1 cellular context compared by ENCODE assay signal in the genomic region with DNA sequence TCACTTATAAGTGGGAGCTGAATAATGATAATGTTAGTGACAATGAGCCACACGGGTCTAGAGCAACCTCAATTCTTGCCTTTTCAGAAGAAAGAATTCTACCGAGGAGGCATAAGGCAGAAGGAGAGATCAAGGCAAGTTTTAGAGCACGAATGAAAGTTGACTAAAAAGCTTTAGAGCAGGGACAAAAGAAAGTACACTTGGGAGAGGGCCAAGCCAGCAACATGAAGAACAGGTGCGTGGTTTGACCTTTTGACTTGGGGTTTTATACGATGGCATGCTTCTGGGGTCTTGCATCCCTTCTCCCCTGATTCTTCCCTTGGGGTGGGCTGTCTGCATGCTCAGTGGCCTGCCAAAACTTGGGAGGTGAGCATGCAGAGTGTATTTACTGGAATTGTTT.
TF ChIP-seq lines count a peak whose summit lies in the region.

No MANE protein-coding gene starts in this region.

TF ChIP-seq in K562, 482 proteins besides CTCF, POLR2A, EP300 and RAD21:
- TF ChIP-seq, protein P1, sequence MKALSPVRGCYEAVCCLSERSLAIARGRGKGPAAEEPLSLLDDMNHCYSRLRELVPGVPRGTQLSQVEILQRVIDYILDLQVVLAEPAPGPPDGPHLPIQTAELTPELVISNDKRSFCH (CRISPR knock-in tag; IDR thresholded peaks at IDR 0.05): no peak
- TF ChIP-seq, protein P1 (tag; IDR thresholded peaks at IDR 0.05): peak; percentile 39; the same call in 1 of the 2 replicates
- TF ChIP-seq EHMT2 (IDR thresholded peaks at IDR 0.05): 0 out of 2 replicates have a peak, but pooled peaks have one; percentile 10
- TF ChIP-seq ZNF232 (CRISPR knock-in tag; IDR thresholded peaks at IDR 0.05): no peak
- TF ChIP-seq, protein P2, sequence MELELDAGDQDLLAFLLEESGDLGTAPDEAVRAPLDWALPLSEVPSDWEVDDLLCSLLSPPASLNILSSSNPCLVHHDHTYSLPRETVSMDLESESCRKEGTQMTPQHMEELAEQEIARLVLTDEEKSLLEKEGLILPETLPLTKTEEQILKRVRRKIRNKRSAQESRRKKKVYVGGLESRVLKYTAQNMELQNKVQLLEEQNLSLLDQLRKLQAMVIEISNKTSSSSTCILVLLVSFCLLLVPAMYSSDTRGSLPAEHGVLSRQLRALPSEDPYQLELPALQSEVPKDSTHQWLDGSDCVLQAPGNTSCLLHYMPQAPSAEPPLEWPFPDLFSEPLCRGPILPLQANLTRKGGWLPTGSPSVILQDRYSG (tag; conservative IDR thresholded peaks at IDR 0.05; ENCODE audit: low read depth): 0 out of 2 replicates have a peak, but pooled peaks have one; percentile 18
